ENCODE assay signal across 22 cellular contexts in the genomic region with DNA sequence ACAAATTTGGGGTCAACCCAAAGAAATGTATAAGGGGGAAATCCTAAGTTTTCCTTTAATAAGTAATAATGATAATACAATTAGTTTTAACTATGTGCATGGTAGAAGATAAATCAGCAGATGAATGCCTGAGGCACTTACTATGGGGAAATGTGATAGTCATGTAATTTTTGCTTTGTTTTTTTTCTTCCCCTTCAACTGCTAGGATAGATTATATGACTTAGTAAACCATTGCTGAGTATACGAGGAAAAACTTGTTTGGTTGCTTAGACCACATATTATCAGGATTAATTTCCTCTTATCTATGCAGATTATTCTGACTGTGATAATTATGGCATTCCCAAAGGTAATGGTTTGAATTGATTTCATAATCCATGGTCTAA.
"Had no signal": no experiment of that assay in that cellular context is flagged by ENCODE, and none has a peak within 500 bp of the region (broad histone marks: within the 10 kb centered on the region; RNA-seq: fewer than 3 reads in every experiment).

No MANE protein-coding gene starts in this region.

- H3K4me2 ChIP-seq: PC-9 had no signal

- H3K4me3 ChIP-seq: PC-9 had no signal

- H3K27ac ChIP-seq: PC-9 had no signal

- ATAC-seq: activated CD8-positive, alpha-beta T cell treated with anti-CD3 and anti-CD28 coated beads, Interleukin-2, amount 10 ng/mL, durations not matched to agents 7 days and 5 days; T-helper 17 cell; WTC11 had no signal

- DNase-seq: activated CD4-positive, alpha-beta T cell treated with anti-CD3 and anti-CD28 coated beads for 48 hours; activated CD4-positive, alpha-beta T cell treated with anti-CD3 and anti-CD28 coated beads, Interleukin-2, amount 50 U/mL, for 4 hours; activated CD4-positive, CD25-positive, alpha-beta regulatory T cell treated with anti-CD3 and anti-CD28 coated beads, Interleukin-2, amount 50 U/mL, for 72 hours; activated CD8-positive, alpha-beta memory T cell treated with anti-CD3 and anti-CD28 coated beads, Interleukin-2, amount 50 U/mL, for 48 hours; activated CD8-positive, alpha-beta T cell treated with anti-CD3 and anti-CD28 coated beads, Interleukin-2, amount 10 ng/mL, durations not matched to agents 7 days and 5 days; activated effector memory CD4-positive, alpha-beta T cell treated with Interleukin-2 at 50 U/mL for 16 hours; activated naive CD4-positive, alpha-beta T cell; activated T-cell treated with anti-CD3 and anti-CD28 coated beads, Interleukin-2, amount 50 U/mL, for 1 hour; aorta; cerebellar nuclear complex; KG1; NCI-H1092; NCI-H1694 treated with DMSO at 0.1 percent for 48 hours; NCI-H2029 treated with DMSO at 0.1 percent for 48 hours; NCI-H2171; NCI-H226; NCI-H526 treated with DMSO at 0.1 percent for 48 hours; SHP77 treated with DMSO at 0.1 percent for 48 hours; T-helper 17 cell; T-helper 9 cell had no signal

- H2AFZ ChIP-seq: PC-9 had no signal
